Comparison of ENCODE assay signal across 9 cellular contexts in the genomic region with DNA sequence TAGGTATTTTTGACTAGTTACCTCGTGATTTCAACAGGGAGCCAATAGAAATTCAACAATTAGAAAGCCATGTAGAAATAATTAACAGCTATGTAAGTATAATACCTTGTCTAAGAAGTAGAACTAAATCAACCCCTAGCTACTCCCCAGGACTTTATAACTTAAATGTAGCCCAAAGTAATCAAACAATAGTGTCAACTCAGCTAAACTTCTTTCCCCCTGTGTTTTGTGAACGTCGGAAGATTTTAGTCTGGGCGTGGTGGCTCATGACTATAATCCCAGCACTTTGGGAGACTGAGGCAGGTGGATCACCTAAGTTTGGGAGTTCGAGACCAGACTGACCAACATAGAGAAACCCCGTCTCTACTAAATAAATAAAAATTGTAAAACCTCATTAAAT.
"Had no signal": no experiment of that assay in that cellular context is flagged by ENCODE, and none has a peak within 500 bp of the region (broad histone marks: within the 10 kb centered on the region; RNA-seq: fewer than 3 reads in every experiment).

No MANE protein-coding gene starts in this region.

- H3K4me3 ChIP-seq: GM23248, HAP-1 had no signal

- H3K27ac ChIP-seq: GM23248, HL-60 had no signal

- H2AFZ ChIP-seq: GM23248 had no signal

- H3K27ac Mint-ChIP-seq: HFFc6, IgD-negative memory B cell had no signal

- H3K4me1 ChIP-seq: HAP-1 had no signal

- ATAC-seq: HCT116 had no signal

- H3K4me3 Mint-ChIP-seq: HFFc6, IgD-negative memory B cell had no signal

- H3K27me3 Mint-ChIP-seq: IgD-negative memory B cell had no signal

- DNase-seq: GM23248, GOT3, H7, HFFc6, KG1 had no signal

- H3K4me1 Mint-ChIP-seq: IgD-negative memory B cell had no signal

- H3K9ac ChIP-seq: GM23248 had no signal

- H3K9me3 ChIP-seq: HAP-1 had no signal

- H3K36me3 Mint-ChIP-seq: IgD-negative memory B cell had no signal

- H3K36me3 ChIP-seq: HAP-1 had no signal
